1 cellular context compared by ENCODE assay signal in the genomic region with DNA sequence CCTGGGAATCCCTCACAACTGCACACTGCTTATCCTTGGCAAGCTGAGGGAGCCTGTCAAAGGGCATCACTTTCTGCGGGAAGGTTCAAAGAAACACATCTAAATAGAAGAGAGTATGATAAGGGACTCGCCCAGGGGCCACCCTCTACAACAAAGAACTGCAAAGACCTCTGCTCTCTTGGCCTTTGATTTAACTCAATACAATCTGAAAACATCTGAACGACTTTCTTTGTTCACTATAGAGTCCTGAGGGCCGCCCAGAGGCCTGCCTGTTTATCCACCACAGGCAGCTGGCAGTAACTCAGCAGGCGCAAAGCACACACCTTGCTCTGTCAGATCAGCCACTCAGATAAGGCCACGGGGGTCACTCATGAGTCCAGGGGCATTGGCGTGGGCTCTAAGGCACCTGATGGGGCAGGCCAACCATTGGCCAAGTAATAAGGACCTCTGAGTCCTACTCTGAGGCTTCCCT.
A peak's percentile ranks its signal among the peaks of the same experiment; 100 is the strongest.
TF ChIP-seq lines count a peak whose summit lies in the region.

No MANE protein-coding gene starts in this region.

TF ChIP-seq in HepG2, 621 proteins besides CTCF, POLR2A, EP300 and RAD21 (continued from another document):
- TF ChIP-seq MIER3 (CRISPR knock-in tag; IDR thresholded peaks at IDR 0.05; ENCODE audit: borderline replicate concordance) (no peak), ADNP (CRISPR knock-in tag; IDR thresholded peaks at IDR 0.05) (no peak), MEIS2 (CRISPR knock-in tag; IDR thresholded peaks at IDR 0.05) (peak; percentile 86), ZBTB42 (CRISPR knock-in tag; IDR thresholded peaks at IDR 0.05) (no peak), BCL6 (CRISPR knock-in tag; IDR thresholded peaks at IDR 0.05) (peak; percentile 73), FOXA1 (IDR thresholded peaks at IDR 0.05) (no peak), FOXA1 (CRISPR knock-in tag; IDR thresholded peaks at IDR 0.05) (peak; percentile 66), TCF7 (IDR thresholded peaks at IDR 0.05; ENCODE audit: low read depth) (peak; percentile 98), PHF8 (CRISPR knock-in tag; IDR thresholded peaks at IDR 0.05) (no peak), RXRB (CRISPR knock-in tag; IDR thresholded peaks at IDR 0.05; ENCODE audit: borderline replicate concordance) (peak; percentile 80), MED13 (CRISPR knock-in tag; IDR thresholded peaks at IDR 0.05) (no peak)
- TF ChIP-seq, protein P1, sequence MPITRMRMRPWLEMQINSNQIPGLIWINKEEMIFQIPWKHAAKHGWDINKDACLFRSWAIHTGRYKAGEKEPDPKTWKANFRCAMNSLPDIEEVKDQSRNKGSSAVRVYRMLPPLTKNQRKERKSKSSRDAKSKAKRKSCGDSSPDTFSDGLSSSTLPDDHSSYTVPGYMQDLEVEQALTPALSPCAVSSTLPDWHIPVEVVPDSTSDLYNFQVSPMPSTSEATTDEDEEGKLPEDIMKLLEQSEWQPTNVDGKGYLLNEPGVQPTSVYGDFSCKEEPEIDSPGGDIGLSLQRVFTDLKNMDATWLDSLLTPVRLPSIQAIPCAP (CRISPR knock-in tag; IDR thresholded peaks at IDR 0.05; ENCODE audit: low read depth), result no peak
- TF ChIP-seq, protein P2, sequence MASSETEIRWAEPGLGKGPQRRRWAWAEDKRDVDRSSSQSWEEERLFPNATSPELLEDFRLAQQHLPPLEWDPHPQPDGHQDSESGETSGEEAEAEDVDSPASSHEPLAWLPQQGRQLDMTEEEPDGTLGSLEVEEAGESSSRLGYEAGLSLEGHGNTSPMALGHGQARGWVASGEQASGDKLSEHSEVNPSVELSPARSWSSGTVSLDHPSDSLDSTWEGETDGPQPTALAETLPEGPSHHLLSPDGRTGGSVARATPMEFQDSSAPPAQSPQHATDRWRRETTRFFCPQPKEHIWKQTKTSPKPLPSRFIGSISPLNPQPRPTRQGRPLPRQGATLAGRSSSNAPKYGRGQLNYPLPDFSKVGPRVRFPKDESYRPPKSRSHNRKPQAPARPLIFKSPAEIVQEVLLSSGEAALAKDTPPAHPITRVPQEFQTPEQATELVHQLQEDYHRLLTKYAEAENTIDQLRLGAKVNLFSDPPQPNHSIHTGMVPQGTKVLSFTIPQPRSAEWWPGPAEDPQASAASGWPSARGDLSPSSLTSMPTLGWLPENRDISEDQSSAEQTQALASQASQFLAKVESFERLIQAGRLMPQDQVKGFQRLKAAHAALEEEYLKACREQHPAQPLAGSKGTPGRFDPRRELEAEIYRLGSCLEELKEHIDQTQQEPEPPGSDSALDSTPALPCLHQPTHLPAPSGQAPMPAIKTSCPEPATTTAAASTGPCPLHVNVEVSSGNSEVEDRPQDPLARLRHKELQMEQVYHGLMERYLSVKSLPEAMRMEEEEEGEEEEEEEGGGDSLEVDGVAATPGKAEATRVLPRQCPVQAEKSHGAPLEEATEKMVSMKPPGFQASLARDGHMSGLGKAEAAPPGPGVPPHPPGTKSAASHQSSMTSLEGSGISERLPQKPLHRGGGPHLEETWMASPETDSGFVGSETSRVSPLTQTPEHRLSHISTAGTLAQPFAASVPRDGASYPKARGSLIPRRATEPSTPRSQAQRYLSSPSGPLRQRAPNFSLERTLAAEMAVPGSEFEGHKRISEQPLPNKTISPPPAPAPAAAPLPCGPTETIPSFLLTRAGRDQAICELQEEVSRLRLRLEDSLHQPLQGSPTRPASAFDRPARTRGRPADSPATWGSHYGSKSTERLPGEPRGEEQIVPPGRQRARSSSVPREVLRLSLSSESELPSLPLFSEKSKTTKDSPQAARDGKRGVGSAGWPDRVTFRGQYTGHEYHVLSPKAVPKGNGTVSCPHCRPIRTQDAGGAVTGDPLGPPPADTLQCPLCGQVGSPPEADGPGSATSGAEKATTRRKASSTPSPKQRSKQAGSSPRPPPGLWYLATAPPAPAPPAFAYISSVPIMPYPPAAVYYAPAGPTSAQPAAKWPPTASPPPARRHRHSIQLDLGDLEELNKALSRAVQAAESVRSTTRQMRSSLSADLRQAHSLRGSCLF (CRISPR knock-in tag; IDR thresholded peaks at IDR 0.05; ENCODE audit: borderline replicate concordance), result no peak
- TF ChIP-seq, protein P3, sequence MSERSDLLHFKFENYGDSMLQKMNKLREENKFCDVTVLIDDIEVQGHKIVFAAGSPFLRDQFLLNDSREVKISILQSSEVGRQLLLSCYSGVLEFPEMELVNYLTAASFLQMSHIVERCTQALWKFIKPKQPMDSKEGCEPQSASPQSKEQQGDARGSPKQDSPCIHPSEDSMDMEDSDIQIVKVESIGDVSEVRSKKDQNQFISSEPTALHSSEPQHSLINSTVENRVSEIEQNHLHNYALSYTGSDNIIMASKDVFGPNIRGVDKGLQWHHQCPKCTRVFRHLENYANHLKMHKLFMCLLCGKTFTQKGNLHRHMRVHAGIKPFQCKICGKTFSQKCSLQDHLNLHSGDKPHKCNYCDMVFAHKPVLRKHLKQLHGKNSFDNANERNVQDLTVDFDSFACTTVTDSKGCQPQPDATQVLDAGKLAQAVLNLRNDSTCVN (CRISPR knock-in tag; IDR thresholded peaks at IDR 0.05; ENCODE audit: borderline replicate concordance), result no peak
